Comparison of ENCODE assay signal across 1 cellular context in genomic region chr1:241551759-241552638, GRCh38.
TF ChIP-seq lines count a peak whose summit lies in the region.

No MANE protein-coding gene starts in this region.

TF ChIP-seq in K562, 482 proteins besides CTCF, POLR2A, EP300 and RAD21 (continued from another document and continues in another):
- TF ChIP-seq ZNF76 (CRISPR knock-in tag; IDR thresholded peaks at IDR 0.05; ENCODE audit: borderline replicate concordance), result no peak
- peak; percentile 78; the same call in 1 of the 2 replicates for TF ChIP-seq OTX1 (CRISPR knock-in tag; IDR thresholded peaks at IDR 0.05)
- no peak for TF ChIP-seq ZNF668 (CRISPR knock-in tag; IDR thresholded peaks at IDR 0.05)
- TF ChIP-seq EWSR1 (IDR thresholded peaks at IDR 0.05; ENCODE audit: borderline replicate concordance, low read depth, partially characterized antibody), result no peak
- no peak for TF ChIP-seq ZNF75A (CRISPR knock-in tag; IDR thresholded peaks at IDR 0.05)
- TF ChIP-seq RAD51 (IDR thresholded peaks at IDR 0.05; ENCODE audit: borderline replicate concordance, low read depth), result no peak
- TF ChIP-seq IRF9 (tag; IDR thresholded peaks at IDR 0.05), result no peak
- TF ChIP-seq TEAD2 (tag; IDR thresholded peaks at IDR 0.05), result peak; percentile 73
- 0 out of 4 replicates have a peak, but pooled peaks of 1 of the 2 experiments have one; percentile 18 for TF ChIP-seq MNT (conservative IDR thresholded peaks at IDR 0.05)
- TF ChIP-seq ID3 (CRISPR knock-in tag; IDR thresholded peaks at IDR 0.05), result no peak
- TF ChIP-seq ID3 (tag; IDR thresholded peaks at IDR 0.05), result no peak
- peak; percentile 58 for TF ChIP-seq CCNT2 (IDR thresholded peaks at IDR 0.05; ENCODE audit: borderline replicate concordance, extremely low read depth, insufficient read length, low read depth, low read length)
- TF ChIP-seq MED1 (CRISPR knock-in tag; IDR thresholded peaks at IDR 0.05; ENCODE audit: borderline replicate concordance), result no peak
- TF ChIP-seq RFX1 (IDR thresholded peaks at IDR 0.05), result no peak
- TF ChIP-seq MXD1 (CRISPR knock-in tag; IDR thresholded peaks at IDR 0.05; ENCODE audit: borderline replicate concordance, poor library complexity, severe bottlenecking), result no peak
- TF ChIP-seq POLR2AphosphoS5 (IDR thresholded peaks at IDR 0.05; ENCODE audit: control insufficient read depth, insufficient read depth, low read depth, low read length), result no peak
- no peak for TF ChIP-seq ZNF445 (CRISPR knock-in tag; IDR thresholded peaks at IDR 0.05; ENCODE audit: low read depth)
- TF ChIP-seq EGR1 (conservative IDR thresholded peaks at IDR 0.05), result peak; percentile 96
- TF ChIP-seq PHF8 (IDR thresholded peaks at IDR 0.05; ENCODE audit: borderline replicate concordance, low read length), result no peak; the same call in 1 of the 2 replicates
- TF ChIP-seq DNMT1 (IDR thresholded peaks at IDR 0.05), result no peak
- 0 out of 2 replicates have a peak, but pooled peaks have one; percentile 32 for TF ChIP-seq ZNF766 (CRISPR knock-in tag; conservative IDR thresholded peaks at IDR 0.05)
- TF ChIP-seq MEF2A (IDR thresholded peaks at IDR 0.05; ENCODE audit: control insufficient read depth, low read depth, low read length), result no peak
- no peak for TF ChIP-seq U2AF1 (optimal IDR thresholded peaks at IDR 0.05; ENCODE audit: low read depth, low read length)
- TF ChIP-seq SMAD3 (CRISPR knock-in tag; conservative IDR thresholded peaks at IDR 0.05), result peak; percentile 45; the same call in 1 of the 2 replicates
- TF ChIP-seq SREBF1 (IDR thresholded peaks at IDR 0.05; ENCODE audit: borderline replicate concordance, low read depth, low read length), result no peak
- TF ChIP-seq GMEB1 (CRISPR knock-in tag; IDR thresholded peaks at IDR 0.05), result peak; percentile 45; the same call in 1 of the 2 replicates
- 0 out of 2 replicates have a peak, but pooled peaks have one; percentile 60 for TF ChIP-seq FOXJ2 (tag; IDR thresholded peaks at IDR 0.05)
- no peak for TF ChIP-seq HIVEP1 (CRISPR knock-in tag; IDR thresholded peaks at IDR 0.05)
- TF ChIP-seq POLR3G (IDR thresholded peaks at IDR 0.05; ENCODE audit: extremely low read depth, insufficient read length, insufficient replicate concordance), result no peak
- TF ChIP-seq ZNF165 (CRISPR knock-in tag; IDR thresholded peaks at IDR 0.05; ENCODE audit: borderline replicate concordance), result no peak
- TF ChIP-seq ZBTB40 (IDR thresholded peaks at IDR 0.05), result peak; percentile 45; the same call in 1 of the 2 replicates
- no peak for TF ChIP-seq ZBTB40 (CRISPR knock-in tag; IDR thresholded peaks at IDR 0.05)
- TF ChIP-seq KLF13 (tag; IDR thresholded peaks at IDR 0.05; ENCODE audit: borderline replicate concordance, low read depth), result no peak
- TF ChIP-seq GABPB2 (CRISPR knock-in tag; conservative IDR thresholded peaks at IDR 0.05), result no peak
- TF ChIP-seq CHD4 (IDR thresholded peaks at IDR 0.05; ENCODE audit: insufficient read depth, insufficient replicate concordance, low read depth, low read length, poor library complexity, severe bottlenecking), result no peak
- peak; percentile 55; the same call in 1 of the 2 replicates for TF ChIP-seq ZBTB26 (CRISPR knock-in tag; IDR thresholded peaks at IDR 0.05)
- no peak for TF ChIP-seq ZNF586 (CRISPR knock-in tag; conservative IDR thresholded peaks at IDR 0.05)
- no peak for TF ChIP-seq GTF2B (IDR thresholded peaks at IDR 0.05; ENCODE audit: extremely low read depth, insufficient read length)
- peak; percentile 64 for TF ChIP-seq ELF1 (tag; IDR thresholded peaks at IDR 0.05)
- no peak for TF ChIP-seq GATA2 (CRISPR knock-in tag; IDR thresholded peaks at IDR 0.05)
- TF ChIP-seq ZNF311 (CRISPR knock-in tag; IDR thresholded peaks at IDR 0.05), result no peak
- no peak for TF ChIP-seq SFPQ (IDR thresholded peaks at IDR 0.05; ENCODE audit: low read depth, low read length)
- TF ChIP-seq ZNF511 (CRISPR knock-in tag; IDR thresholded peaks at IDR 0.05), result no peak
- peak; percentile 40; the same call in 1 of the 2 replicates for TF ChIP-seq BCOR (IDR thresholded peaks at IDR 0.05)
- TF ChIP-seq HDAC6 (IDR thresholded peaks at IDR 0.05; ENCODE audit: low read depth, low read length), result no peak
- TF ChIP-seq MTA2 (IDR thresholded peaks at IDR 0.05; ENCODE audit: low read depth), result 0 out of 2 replicates have a peak, but pooled peaks have one; percentile 29
- TF ChIP-seq TAF9B (IDR thresholded peaks at IDR 0.05; ENCODE audit: partially characterized antibody), result no peak
